Comparison of ENCODE assay signal across 1 cellular context in genomic region chr12:49842519-49843352, GRCh38.
TF ChIP-seq lines count a peak whose summit lies in the region.

Gene BCDIN3D (minus strand): TSS chr12:49843106. CDS start chr12:49843087, 19 bp downstream.

TF ChIP-seq in SK-N-SH, 30 proteins besides CTCF, POLR2A, EP300 and RAD21 (continued from another document):
- TF ChIP-seq FOXJ3 (CRISPR knock-in tag; IDR thresholded peaks at IDR 0.05): no peak
- TF ChIP-seq MAX (IDR thresholded peaks at IDR 0.05; ENCODE audit: low read depth): peak; percentile 92
- no peak for TF ChIP-seq FOSL2 (IDR thresholded peaks at IDR 0.05; ENCODE audit: borderline replicate concordance, low read depth)
- TF ChIP-seq RXRA (IDR thresholded peaks at IDR 0.05; ENCODE audit: borderline replicate concordance, low read depth): no peak
- 0 out of 2 replicates have a peak, but pooled peaks have one; percentile 16 for TF ChIP-seq USF1 (IDR thresholded peaks at IDR 0.05; ENCODE audit: borderline replicate concordance, low read depth)
- TF ChIP-seq RCOR1 (IDR thresholded peaks at IDR 0.05; ENCODE audit: low read length): no peak
- TF ChIP-seq POLR2AphosphoS5 (IDR thresholded peaks at IDR 0.05; ENCODE audit: low read depth, low read length): peak; percentile 95
- TF ChIP-seq NRF1 (IDR thresholded peaks at IDR 0.05; ENCODE audit: low read depth, low read length): peak; percentile 65; the same call in 1 of the 2 replicates
- peak; percentile 93 for TF ChIP-seq YY1 (IDR thresholded peaks at IDR 0.05; ENCODE audit: low read depth)
- peak; percentile 89 for TF ChIP-seq PBX3 (IDR thresholded peaks at IDR 0.05)
- peak; percentile 88 for TF ChIP-seq GABPA (IDR thresholded peaks at IDR 0.05; ENCODE audit: low read depth)
- TF ChIP-seq IRF3 (IDR thresholded peaks at IDR 0.05; ENCODE audit: low read depth, low read length): no peak
